1 cellular context compared by ENCODE assay signal in genomic region chr17:50459081-50459676, GRCh38.
TF ChIP-seq lines count a peak whose summit lies in the region.

No MANE protein-coding gene starts in this region.

TF ChIP-seq in HepG2, 621 proteins besides CTCF, POLR2A, EP300 and RAD21 (continues in another document):
- TF ChIP-seq ZNF24 (IDR thresholded peaks at IDR 0.05) (no peak), SKIL (CRISPR knock-in tag; IDR thresholded peaks at IDR 0.05; ENCODE audit: borderline replicate concordance) (no peak; the same call in 1 of the 2 replicates), TOPORS (CRISPR knock-in tag; IDR thresholded peaks at IDR 0.05) (no peak), ZXDC (CRISPR knock-in tag; IDR thresholded peaks at IDR 0.05) (no peak), SP2 (CRISPR knock-in tag; IDR thresholded peaks at IDR 0.05) (no peak), ZNF879 (CRISPR knock-in tag; IDR thresholded peaks at IDR 0.05) (no peak), HOMEZ (CRISPR knock-in tag; IDR thresholded peaks at IDR 0.05; ENCODE audit: low read depth) (peak; percentile 67; the same call in 1 of the 2 replicates), MTF1 (CRISPR knock-in tag; IDR thresholded peaks at IDR 0.05) (no peak), ZFY (CRISPR knock-in tag; IDR thresholded peaks at IDR 0.05) (peak; percentile 75), ZNF572 (CRISPR knock-in tag; IDR thresholded peaks at IDR 0.05) (peak; percentile 77; the same call in 1 of the 2 replicates), ZKSCAN8 (CRISPR knock-in tag; IDR thresholded peaks at IDR 0.05; ENCODE audit: borderline replicate concordance) (no peak), DRAP1 (CRISPR knock-in tag; IDR thresholded peaks at IDR 0.05) (peak; percentile 66), GTF3A (CRISPR knock-in tag; conservative IDR thresholded peaks at IDR 0.05) (no peak), CREBL2 (CRISPR knock-in tag; IDR thresholded peaks at IDR 0.05; ENCODE audit: borderline replicate concordance) (no peak), ELF4 (CRISPR knock-in tag; IDR thresholded peaks at IDR 0.05; ENCODE audit: borderline replicate concordance) (no peak), ZNF343 (CRISPR knock-in tag; IDR thresholded peaks at IDR 0.05) (no peak), ZNF260 (CRISPR knock-in tag; IDR thresholded peaks at IDR 0.05; ENCODE audit: borderline replicate concordance, low read depth) (no peak), ZNF142 (CRISPR knock-in tag; IDR thresholded peaks at IDR 0.05) (no peak), CC2D1A (CRISPR knock-in tag; IDR thresholded peaks at IDR 0.05) (no peak), DNMT1 (CRISPR knock-in tag; IDR thresholded peaks at IDR 0.05) (no peak), DZIP1 (CRISPR knock-in tag; IDR thresholded peaks at IDR 0.05) (no peak), MATR3 (CRISPR knock-in tag; IDR thresholded peaks at IDR 0.05) (no peak), GTF2F1 (IDR thresholded peaks at IDR 0.05; ENCODE audit: low read length) (no peak), TAF15 (IDR thresholded peaks at IDR 0.05; ENCODE audit: low read depth, low read length, poor library complexity, severe bottlenecking) (no peak), MAFF (IDR thresholded peaks at IDR 0.05; ENCODE audit: low read depth, low read length) (no peak), ZBTB37 (CRISPR knock-in tag; IDR thresholded peaks at IDR 0.05) (peak; percentile 90), SIX4 (CRISPR knock-in tag; IDR thresholded peaks at IDR 0.05) (no peak), ZNF496 (CRISPR knock-in tag; IDR thresholded peaks at IDR 0.05; ENCODE audit: insufficient replicate concordance) (no peak), ZNF574 (CRISPR knock-in tag; IDR thresholded peaks at IDR 0.05) (peak; percentile 86), LCORL (IDR thresholded peaks at IDR 0.05) (no peak), LCORL (CRISPR knock-in tag; IDR thresholded peaks at IDR 0.05) (0 out of 2 replicates have a peak, but pooled peaks have one; percentile 46), FOXO1 (CRISPR knock-in tag; IDR thresholded peaks at IDR 0.05) (no peak; the same call in 1 of the 2 replicates), ZNF441 (CRISPR knock-in tag; IDR thresholded peaks at IDR 0.05; ENCODE audit: borderline replicate concordance) (no peak), GATAD2A (CRISPR knock-in tag; IDR thresholded peaks at IDR 0.05) (peak; percentile 90), CSRNP2 (CRISPR knock-in tag; conservative IDR thresholded peaks at IDR 0.05; ENCODE audit: low read depth) (no peak), ARHGAP35 (CRISPR knock-in tag; IDR thresholded peaks at IDR 0.05; ENCODE audit: borderline replicate concordance) (no peak), MTA3 (CRISPR knock-in tag; IDR thresholded peaks at IDR 0.05) (no peak), AGO1 (IDR thresholded peaks at IDR 0.05; ENCODE audit: low read depth, low read length, poor library complexity, severe bottlenecking) (no peak)
